In genomic region chr12:130477701-130478100, GRCh38 we compare ENCODE assay signal across 1 cellular context.
TF ChIP-seq lines count a peak whose summit lies in the region.

No MANE protein-coding gene starts in this region.

TF ChIP-seq in H1, 55 proteins besides CTCF, POLR2A, EP300 and RAD21 (continued from another document):
- no peak for TF ChIP-seq CHD7 (IDR thresholded peaks at IDR 0.05; ENCODE audit: insufficient replicate concordance, low read length)
- TF ChIP-seq CREB1 (IDR thresholded peaks at IDR 0.05): no peak
- no peak for TF ChIP-seq NANOG (IDR thresholded peaks at IDR 0.05; ENCODE audit: insufficient read depth, low read depth, low read length, poor library complexity, severe bottlenecking)
- no peak for TF ChIP-seq E2F6 (IDR thresholded peaks at IDR 0.05)
- no peak for TF ChIP-seq TEAD4 (IDR thresholded peaks at IDR 0.05; ENCODE audit: low read depth, low read length)
- no peak for TF ChIP-seq CBX8 (IDR thresholded peaks at IDR 0.05; ENCODE audit: borderline replicate concordance, low read depth, low read length)
- no peak for TF ChIP-seq RXRA (IDR thresholded peaks at IDR 0.05; ENCODE audit: insufficient read depth, low read depth, low read length)
- no peak for TF ChIP-seq BRCA1 (IDR thresholded peaks at IDR 0.05; ENCODE audit: low read depth, low read length)
- TF ChIP-seq ASH2L (IDR thresholded peaks at IDR 0.05; ENCODE audit: low read length): no peak
